1 cellular context compared by ENCODE assay signal in the genomic region with DNA sequence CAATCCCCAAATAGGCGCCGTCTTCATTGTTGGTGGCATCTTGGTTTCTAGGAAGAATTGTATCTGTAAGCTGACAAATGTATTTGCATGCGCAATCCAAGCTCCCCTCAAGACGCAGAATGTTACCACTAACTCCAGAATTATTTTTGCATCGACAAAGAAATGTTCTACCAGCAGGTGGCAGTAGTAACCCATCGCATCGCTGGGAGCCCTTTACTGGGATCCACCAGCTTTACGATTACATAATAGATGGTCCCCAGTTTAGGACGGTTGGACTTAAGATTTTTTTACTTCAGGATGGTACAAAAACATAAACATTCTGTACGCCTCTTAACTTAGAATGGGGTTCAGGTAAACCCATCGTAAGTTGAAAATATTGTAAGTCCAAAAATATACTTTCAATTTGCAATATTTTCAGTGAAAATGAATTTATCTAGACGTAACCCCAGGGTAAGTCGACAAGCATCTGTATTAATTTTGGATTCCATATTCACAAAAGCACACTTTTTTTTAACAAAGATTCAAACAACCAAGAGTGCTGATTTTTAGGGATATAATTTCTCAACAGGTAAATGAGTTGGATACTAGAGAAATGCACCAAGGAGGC.
A peak's percentile ranks its signal among the peaks of the same experiment; 100 is the strongest.
TF ChIP-seq lines count a peak whose summit lies in the region.

No MANE protein-coding gene starts in this region.

TF ChIP-seq in GM12878, 131 proteins besides CTCF, POLR2A, EP300 and RAD21 (continued from another document):
- TF ChIP-seq YY1 (IDR thresholded peaks at IDR 0.05; ENCODE audit: low read depth, low read length) (0 out of 2 replicates have a peak, but pooled peaks have one; percentile 23), CREB1 (IDR thresholded peaks at IDR 0.05; ENCODE audit: low read depth) (no peak), ZNF217 (IDR thresholded peaks at IDR 0.05) (no peak), GATAD2B (conservative IDR thresholded peaks at IDR 0.05; ENCODE audit: low read depth) (no peak), SIX5 (IDR thresholded peaks at IDR 0.05; ENCODE audit: low read depth, low read length, severe bottlenecking) (no peak), CREM (IDR thresholded peaks at IDR 0.05; ENCODE audit: low read depth) (no peak), RELA (IDR thresholded peaks at IDR 0.05; ENCODE audit: borderline replicate concordance, partially characterized antibody) (no peak), POU2F2 (IDR thresholded peaks at IDR 0.05; ENCODE audit: borderline replicate concordance, low read depth, low read length) (no peak), POLR2AphosphoS2 (IDR thresholded peaks at IDR 0.05; ENCODE audit: low read depth, low read length) (no peak)
- TF ChIP-seq, protein P1, sequence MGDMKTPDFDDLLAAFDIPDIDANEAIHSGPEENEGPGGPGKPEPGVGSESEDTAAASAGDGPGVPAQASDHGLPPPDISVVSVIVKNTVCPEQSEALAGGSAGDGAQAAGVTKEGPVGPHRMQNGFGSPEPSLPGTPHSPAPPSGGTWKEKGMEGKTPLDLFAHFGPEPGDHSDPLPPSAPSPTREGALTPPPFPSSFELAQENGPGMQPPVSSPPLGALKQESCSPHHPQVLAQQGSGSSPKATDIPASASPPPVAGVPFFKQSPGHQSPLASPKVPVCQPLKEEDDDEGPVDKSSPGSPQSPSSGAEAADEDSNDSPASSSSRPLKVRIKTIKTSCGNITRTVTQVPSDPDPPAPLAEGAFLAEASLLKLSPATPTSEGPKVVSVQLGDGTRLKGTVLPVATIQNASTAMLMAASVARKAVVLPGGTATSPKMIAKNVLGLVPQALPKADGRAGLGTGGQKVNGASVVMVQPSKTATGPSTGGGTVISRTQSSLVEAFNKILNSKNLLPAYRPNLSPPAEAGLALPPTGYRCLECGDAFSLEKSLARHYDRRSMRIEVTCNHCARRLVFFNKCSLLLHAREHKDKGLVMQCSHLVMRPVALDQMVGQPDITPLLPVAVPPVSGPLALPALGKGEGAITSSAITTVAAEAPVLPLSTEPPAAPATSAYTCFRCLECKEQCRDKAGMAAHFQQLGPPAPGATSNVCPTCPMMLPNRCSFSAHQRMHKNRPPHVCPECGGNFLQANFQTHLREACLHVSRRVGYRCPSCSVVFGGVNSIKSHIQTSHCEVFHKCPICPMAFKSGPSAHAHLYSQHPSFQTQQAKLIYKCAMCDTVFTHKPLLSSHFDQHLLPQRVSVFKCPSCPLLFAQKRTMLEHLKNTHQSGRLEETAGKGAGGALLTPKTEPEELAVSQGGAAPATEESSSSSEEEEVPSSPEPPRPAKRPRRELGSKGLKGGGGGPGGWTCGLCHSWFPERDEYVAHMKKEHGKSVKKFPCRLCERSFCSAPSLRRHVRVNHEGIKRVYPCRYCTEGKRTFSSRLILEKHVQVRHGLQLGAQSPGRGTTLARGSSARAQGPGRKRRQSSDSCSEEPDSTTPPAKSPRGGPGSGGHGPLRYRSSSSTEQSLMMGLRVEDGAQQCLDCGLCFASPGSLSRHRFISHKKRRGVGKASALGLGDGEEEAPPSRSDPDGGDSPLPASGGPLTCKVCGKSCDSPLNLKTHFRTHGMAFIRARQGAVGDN (IDR thresholded peaks at IDR 0.05) = no peak
- TF ChIP-seq, protein P2, sequence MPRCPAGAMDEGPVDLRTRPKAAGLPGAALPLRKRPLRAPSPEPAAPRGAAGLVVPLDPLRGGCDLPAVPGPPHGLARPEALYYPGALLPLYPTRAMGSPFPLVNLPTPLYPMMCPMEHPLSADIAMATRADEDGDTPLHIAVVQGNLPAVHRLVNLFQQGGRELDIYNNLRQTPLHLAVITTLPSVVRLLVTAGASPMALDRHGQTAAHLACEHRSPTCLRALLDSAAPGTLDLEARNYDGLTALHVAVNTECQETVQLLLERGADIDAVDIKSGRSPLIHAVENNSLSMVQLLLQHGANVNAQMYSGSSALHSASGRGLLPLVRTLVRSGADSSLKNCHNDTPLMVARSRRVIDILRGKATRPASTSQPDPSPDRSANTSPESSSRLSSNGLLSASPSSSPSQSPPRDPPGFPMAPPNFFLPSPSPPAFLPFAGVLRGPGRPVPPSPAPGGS (IDR thresholded peaks at IDR 0.05; ENCODE audit: borderline replicate concordance, insufficient read depth, low read depth, low read length, poor library complexity, severe bottlenecking) = no peak
